Comparison of ENCODE assay signal across 8 cellular contexts in the genomic region with DNA sequence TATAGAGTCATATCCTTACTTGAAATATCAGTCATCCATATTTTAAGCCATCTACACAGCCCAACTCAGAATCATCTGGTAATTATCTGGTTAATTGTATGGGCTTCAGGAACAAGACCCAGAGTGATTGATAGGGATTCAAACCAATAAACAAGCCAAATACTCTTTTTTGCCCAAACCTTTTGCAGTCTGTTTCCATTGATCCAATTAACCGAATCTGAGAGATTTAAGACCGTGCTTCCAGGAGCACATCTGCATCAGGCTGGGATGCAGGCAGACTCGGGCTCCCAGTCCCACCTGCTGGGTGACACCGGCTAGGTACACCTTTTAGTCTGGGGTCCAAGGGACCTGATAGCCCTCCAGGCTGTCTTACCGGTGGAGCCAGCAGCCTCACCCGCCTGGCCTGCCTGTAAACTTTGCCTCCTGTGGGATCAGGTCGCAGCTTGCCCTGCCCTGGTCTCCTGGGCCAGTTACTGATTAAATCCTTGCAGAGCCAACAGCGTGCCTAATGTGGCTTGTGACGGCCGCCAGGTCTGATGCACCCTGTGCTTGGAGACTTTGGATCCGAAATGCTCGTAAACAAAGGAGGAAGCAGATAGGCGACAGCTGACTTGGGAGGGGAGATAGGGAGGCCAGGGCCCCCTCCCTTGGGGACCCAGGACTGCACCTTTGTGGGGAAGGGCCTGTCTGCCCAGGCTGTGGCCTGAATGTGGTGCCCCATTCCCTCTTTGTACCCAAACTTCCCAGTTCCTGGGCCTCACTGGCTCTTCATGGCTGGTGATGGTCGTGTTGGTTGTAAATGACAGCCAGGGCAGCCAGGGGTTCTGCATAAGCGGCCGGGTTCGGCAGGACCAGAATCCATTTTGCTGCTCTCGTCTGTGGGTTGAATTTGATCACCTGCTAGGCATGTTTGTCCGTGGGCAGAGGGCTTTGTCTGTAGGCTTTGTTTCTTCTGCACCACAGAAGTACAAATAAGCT. TPM values are rescaled to one million over a fixed set of nuclear protein-coding genes. Genes with fewer than 3 reads are reported as not detected.
A peak's percentile ranks its signal among the peaks of the same experiment; 100 is the strongest.
DNase-seq lines count a peak whose midpoint lies in the region; ATAC-seq, FAIRE-seq and TF ChIP-seq lines count a peak whose summit lies in the region.

No MANE protein-coding gene starts in this region.

- H3K9me1 ChIP-seq in endothelial cell of umbilical vein (replicated peaks; ENCODE audit: control insufficient read depth, extremely low read depth, insufficient read depth, low read length): no peaks in the 10 kb centered on the region

- H2BK5ac ChIP-seq in trophoblast cell (ENCODE audit: low read depth, low read length, poor library complexity): no peak overlapping the region

- H4K20me1 ChIP-seq in GM23248 (ENCODE audit: insufficient read depth) (peaks cover 12% of the 10 kb centered on the region; the same call in 1 of the 2 replicates), endothelial cell of umbilical vein (replicated peaks; ENCODE audit: control insufficient read depth, extremely low read depth, insufficient read depth, low read length) (peaks cover 4% of the 10 kb centered on the region)

- no peak overlapping the region for H2AFZ ChIP-seq in GM23248
- H2AFZ ChIP-seq in endothelial cell of umbilical vein (ENCODE audit: low read depth, low read length): no peak overlapping the region
- H2AFZ ChIP-seq in trophoblast cell (ENCODE audit: insufficient read depth, low read length, poor library complexity): no peak overlapping the region

- dilution Hi-C loops in endothelial cell of umbilical vein (cut with MboI; ENCODE audit: extremely low pct_ligation_motif_present, low sequenced_read_pairs): no loop called here

- no peak overlapping the region for H4K12ac ChIP-seq in trophoblast cell (ENCODE audit: low read depth, low read length)

- 77 to 78% methylated on average over 19 of the region's 19 CpGs for WGBS in GM23248 (ENCODE audit: low coverage in 1 of 2, low lambda C conversion rate in 2 of 2, missing lambda C conversion rate in 2 of 2), 2 experiments
- no CpG with 5 or more reads among the region's 19 CpGs for WGBS in trophoblast cell (ENCODE audit: extremely low coverage, insufficient coverage, insufficient read length)

- BruUV-seq in endothelial cell of umbilical vein (replicated peaks; lab: Mats Ljungman, UMichigan): no TSS peak

- H4K8ac ChIP-seq in trophoblast cell (ENCODE audit: low read depth, low read length): no peak overlapping the region

- intact Hi-C loops in endothelial cell of umbilical vein (cut with micrococcal nuclease): loop anchor here (5.0 kb wide), 1 partner anchor 249 kb away; no protein-coding TSS in a partner anchor

- no peak overlapping the region for H3K9ac ChIP-seq in GM23248
- H3K9ac ChIP-seq in endothelial cell of umbilical vein (replicated peaks; ENCODE audit: extremely low read depth, insufficient read depth, low read length): no peak overlapping the region
- no peak overlapping the region for H3K9ac ChIP-seq in trophoblast cell (ENCODE audit: low read length)

- ATAC-seq in GM21447 (IDR thresholded peaks at IDR 0.05; ENCODE audit: unreplicated experiment): no peak
- no peak for ATAC-seq in HG03097 (IDR thresholded peaks at IDR 0.05; ENCODE audit: low FRiP score, unreplicated experiment)

- FAIRE-seq in endothelial cell of umbilical vein (lab: Jason Lieb, UNC): no peak

- POLR2A ChIA-PET in endothelial cell of umbilical vein (lab: Charles Lee): no interaction called here

- H3K4me1 ChIP-seq in GM23248 (ENCODE audit: insufficient read depth) (0 out of 2 replicates have a peak, but pooled peaks cover 6% of the 10 kb centered on the region), endothelial cell of umbilical vein (ENCODE audit: control insufficient read depth, extremely low read depth, insufficient read depth, low read length) (peaks cover 33% of the 10 kb centered on the region), trophoblast cell (ENCODE audit: control insufficient read depth in 1 of 2, insufficient read depth in 2 of 2, low read length in 2 of 2) (peaks cover 17 to 39% of the 10 kb centered on the region in 2 experiments)

- peaks cover 20% of the 10 kb centered on the region for H3K79me1 ChIP-seq in trophoblast cell (ENCODE audit: low read length)

- no peak for TF ChIP-seq POLR2A in endothelial cell of umbilical vein (IDR thresholded peaks at IDR 0.05; ENCODE audit: low read depth, low read length)

- no peaks in the 10 kb centered on the region for H3K9me2 ChIP-seq in GM23248 (ENCODE audit: insufficient read depth)

- peak overlapping the region; percentile 19 for H3K18ac ChIP-seq in trophoblast cell (ENCODE audit: low read length)

- CTCF ChIA-PET in endothelial cell of umbilical vein (lab: Charles Lee): no interaction called here

- no peak overlapping the region for H3K23ac ChIP-seq in trophoblast cell (ENCODE audit: low read length)

- H3K9me3 ChIP-seq in GM23248 (ENCODE audit: low read depth) (no peaks in the 10 kb centered on the region), endothelial cell of umbilical vein (replicated peaks; ENCODE audit: control insufficient read depth, insufficient read depth, low read length) (no peaks in the 10 kb centered on the region), trophoblast cell (ENCODE audit: insufficient read depth, low read depth, low read length) (no peaks in the 10 kb centered on the region)

- H3K27ac ChIP-seq in GM23248 (no peak overlapping the region), endothelial cell of umbilical vein (ENCODE audit: insufficient read depth, low read depth, low read length) (no peak overlapping the region), trophoblast cell (ENCODE audit: low read depth, low read length) (no peak overlapping the region)

- H4K91ac ChIP-seq in trophoblast cell (ENCODE audit: low read depth, low read length): no peak overlapping the region

- no peaks in the 10 kb centered on the region for H3K36me3 ChIP-seq in GM23248 (ENCODE audit: low read depth)
- peaks cover 0 to 1% of the 10 kb centered on the region in 2 experiments for H3K36me3 ChIP-seq in endothelial cell of umbilical vein (ENCODE audit: control insufficient read depth in 2 of 2, extremely low read depth in 1 of 2, insufficient read depth in 2 of 2, low read length in 2 of 2)
- peaks cover 10 to 12% of the 10 kb centered on the region in 2 experiments for H3K36me3 ChIP-seq in trophoblast cell (ENCODE audit: control insufficient read depth in 1 of 2, insufficient read depth in 2 of 2, low read length in 2 of 2)

- H2BK120ac ChIP-seq in trophoblast cell (ENCODE audit: insufficient read depth, low read length, poor library complexity): no peak overlapping the region

- in situ Hi-C loops in GM23248 (cut with MboI): no loop called here

- peak overlapping the region; percentile 22 for H3K14ac ChIP-seq in trophoblast cell (ENCODE audit: low read length)

- H3K79me2 ChIP-seq in GM23248 (ENCODE audit: insufficient read depth) (peaks cover 81% of the 10 kb centered on the region), endothelial cell of umbilical vein (ENCODE audit: control insufficient read depth, insufficient read depth, low read length) (peaks cover 83% of the 10 kb centered on the region), trophoblast cell (ENCODE audit: control insufficient read depth, insufficient read depth, low read length, poor library complexity) (peaks cover 66% of the 10 kb centered on the region)

- no peak overlapping the region for H2AK5ac ChIP-seq in trophoblast cell (ENCODE audit: low read length)

- no peaks in the 10 kb centered on the region for H3K27me3 ChIP-seq in GM23248 (replicated peaks; ENCODE audit: insufficient read depth)
- peaks cover 0 to 2% of the 10 kb centered on the region in 2 experiments for H3K27me3 ChIP-seq in endothelial cell of umbilical vein (ENCODE audit: control insufficient read depth in 2 of 2, insufficient read depth in 2 of 2, low read length in 2 of 2)
- no peaks in the 10 kb centered on the region for H3K27me3 ChIP-seq in trophoblast cell (ENCODE audit: insufficient read depth, low read length)

- H3K4me2 ChIP-seq in GM23248 (ENCODE audit: unreplicated experiment) (no peak overlapping the region), endothelial cell of umbilical vein (ENCODE audit: insufficient read depth, low read length) (peak overlapping the region; percentile 97), trophoblast cell (ENCODE audit: low read length) (peak overlapping the region; percentile 80)

- peak overlapping the region; percentile 100 for H3K4ac ChIP-seq in trophoblast cell (ENCODE audit: low read depth, low read length)

- H3K4me3 ChIP-seq in GM23248 (0 out of 2 replicates have a peak overlapping the region, but pooled peaks have one; percentile 92), endothelial cell of umbilical vein (replicated peaks in 1 of 3; ENCODE audit: insufficient read depth in 1 of 3, low read depth in 1 of 3, low read length in 3 of 3) (no peak overlapping the region), trophoblast cell (ENCODE audit: low read depth, low read length) (no peak overlapping the region)

- no peak overlapping the region for H2BK12ac ChIP-seq in trophoblast cell (ENCODE audit: low read length)

- DNase-seq in GM23248 (no peak), NCI-H69 (lab: John Stamatoyannopoulos, UW) (peak; percentile 8), endothelial cell of umbilical vein (ENCODE audit: low read depth, low spot score) (no peak), trophoblast cell (no peak), amniotic stem cell (lab: John Stamatoyannopoulos, UW) (no peak)
- DNase-seq in stimulated activated CD8-positive, alpha-beta memory T cell treated with anti-CD3 and anti-CD28 coated beads, Interleukin-4, amount 100 ng/mL, for 48 hours: no peak

- peaks cover 7% of the 10 kb centered on the region for H3F3A ChIP-seq in GM23248 (ENCODE audit: insufficient read depth)

- no peak for TF ChIP-seq CTCF in endothelial cell of umbilical vein (IDR thresholded peaks at IDR 0.05; ENCODE audit: extremely low read depth in 1 of 2, insufficient read depth in 1 of 2, low read depth in 1 of 2, low read length in 2 of 2)

TF ChIP-seq in endothelial cell of umbilical vein, 7 proteins besides CTCF, POLR2A, EP300 and RAD21 (continues in another document):
- TF ChIP-seq JUN (IDR thresholded peaks at IDR 0.05; ENCODE audit: borderline replicate concordance, insufficient read depth, insufficient read length, low read depth) (no peak), GATA2 (IDR thresholded peaks at IDR 0.05; ENCODE audit: insufficient read depth, insufficient read length, low read depth, low read length) (no peak)

RNA-seq across cellular contexts. Expression of a gene that starts 3.8 kb away (rescaled TPM):
- total RNA-seq in GM23248 (2014; rRNA removed; shearing (Covaris generic)): 7.8 and 9.5 TPM in 2 replicates
- 1.3 and 1.5 TPM in 2 replicates for polyA plus RNA-seq in GM23248 (2016; fragmentation: Nextera tagmentation; extraction: Ambion mirVana)
- total RNA-seq in endothelial cell of umbilical vein: 82.4 and 101 TPM in 2 replicates
- polyA plus RNA-seq in endothelial cell of umbilical vein: 23.6 and 29.0 TPM in 2 replicates
- polyA plus RNA-seq in endothelial cell of umbilical vein (2011; cell fraction: cytosol; rRNA removed): 31.1 and 32.0 TPM in 2 replicates
- polyA plus RNA-seq in endothelial cell of umbilical vein (2011; cell fraction: nucleus; rRNA removed): 55.1 and 76.2 TPM in 2 replicates
- 43.0 and 55.4 TPM in 2 replicates for polyA plus RNA-seq in endothelial cell of umbilical vein (2012)
- polyA minus RNA-seq in endothelial cell of umbilical vein: 81.6 and 92.9 TPM in 2 replicates
- 15.4 TPM for polyA minus RNA-seq in endothelial cell of umbilical vein (2011; cell fraction: cytosol; rRNA and poly(A)+ RNA removed)
- polyA minus RNA-seq in endothelial cell of umbilical vein (2011; cell fraction: nucleus; rRNA and poly(A)+ RNA removed): 99.8 and 106 TPM in 2 replicates
- 78.7 and 79.2 TPM in 2 replicates for polyA plus RNA-seq in trophoblast cell (2013)
